17 cellular contexts compared by ENCODE assay signal in the genomic region with DNA sequence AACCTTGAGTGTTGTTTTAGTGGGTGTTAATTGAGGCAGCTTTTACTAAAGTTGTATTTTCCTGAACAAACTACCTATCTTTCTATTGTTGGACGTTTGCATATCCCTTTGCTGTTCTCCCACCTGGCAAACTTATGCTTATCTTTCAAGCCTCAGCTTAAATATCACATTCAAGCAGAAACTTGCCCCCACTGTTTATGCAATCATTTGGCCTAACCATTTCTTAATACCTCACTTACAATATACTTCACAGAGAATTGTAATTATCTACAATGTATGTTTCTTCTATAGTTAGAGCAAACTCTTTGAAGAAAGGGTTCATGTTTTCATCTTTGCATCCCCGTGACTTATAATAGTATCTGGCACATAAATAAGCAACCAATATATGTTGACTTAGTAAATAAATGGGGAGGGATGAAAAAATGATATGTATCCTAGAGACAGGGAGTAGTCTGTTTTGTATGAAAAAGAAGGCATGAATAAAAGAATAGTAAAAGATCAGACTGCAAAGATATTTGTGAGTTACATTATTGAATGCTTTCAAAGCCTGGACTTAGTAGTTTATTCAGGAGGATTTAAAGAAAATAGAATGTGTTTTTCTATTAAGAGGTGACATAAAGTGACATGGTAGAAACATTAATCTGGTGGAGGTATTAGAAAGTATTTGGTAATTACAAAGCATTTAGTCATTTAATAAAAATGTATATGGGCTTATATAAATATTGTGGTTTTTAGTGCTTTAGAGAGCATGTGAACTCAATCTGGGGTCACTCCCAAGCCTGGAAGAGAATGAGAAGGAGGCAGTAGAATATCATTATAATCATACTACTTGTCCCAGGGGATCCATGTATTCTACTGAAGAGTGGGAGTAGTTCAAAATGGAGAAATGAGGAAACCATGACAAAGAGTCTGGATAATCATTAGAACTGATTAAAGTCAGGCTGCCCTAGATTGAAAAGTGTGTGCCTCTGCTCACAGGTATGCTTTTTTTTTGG. TPM values are rescaled to one million over a fixed set of nuclear protein-coding genes. Genes with fewer than 3 reads are reported as not detected.
A peak's percentile ranks its signal among the peaks of the same experiment; 100 is the strongest.
DNase-seq lines count a peak whose midpoint lies in the region; TF ChIP-seq lines count a peak whose summit lies in the region.
"Had no signal": no experiment of that assay in that cellular context is flagged by ENCODE, and none has a peak within 500 bp of the region (broad histone marks: within the 10 kb centered on the region; RNA-seq: fewer than 3 reads in every experiment).

No MANE protein-coding gene starts in this region.

- H3K4me1 ChIP-seq in HEK293 (ENCODE audit: control insufficient read depth, insufficient read depth, low read length): peaks cover 5% of the 10 kb centered on the region; the same call in 1 of the 2 replicates
- peaks cover 12% of the 10 kb centered on the region for H3K4me1 ChIP-seq in fibroblast of lung (ENCODE audit: control insufficient read depth, extremely low read depth, insufficient read depth, low read length)

- peak overlapping the region; percentile 20 for H3K4me2 ChIP-seq in fibroblast of lung (ENCODE audit: extremely low read depth, insufficient read depth, low read length)

- no peaks in the 10 kb centered on the region for H3K79me2 ChIP-seq in fibroblast of lung (ENCODE audit: control insufficient read depth, insufficient read depth, low read length)

- no peaks in the 10 kb centered on the region for H3K36me3 ChIP-seq in HEK293 (ENCODE audit: control insufficient read depth in 2 of 2, insufficient read depth in 1 of 2, low read length in 2 of 2)
- no peaks in the 10 kb centered on the region for H3K36me3 ChIP-seq in fibroblast of lung (ENCODE audit: control insufficient read depth, insufficient read depth, low read length)
- H3K36me3 ChIP-seq: ovary had no signal

- peak; percentile 62 for DNase-seq in SW480 (ENCODE audit: low spot score)
- peak; percentile 88 to 94 for DNase-seq in fibroblast of lung (ENCODE audit: low read depth in 2 of 2)
- DNase-seq in smooth muscle cell of the brain vasculature (ENCODE audit: low read depth, low spot score): peak; percentile 68
- no peak for DNase-seq in stimulated activated CD8-positive, alpha-beta memory T cell treated with anti-CD3 and anti-CD28 coated beads, Interleukin-4, amount 100 ng/mL, for 48 hours
- no peak for DNase-seq in stimulated activated CD4-positive, alpha-beta T cell treated with anti-CD3 and anti-CD28 coated beads, Interleukin-2, amount 100 ng/mL, for 24 hours
- DNase-seq in iPS-NIHi7 (ENCODE audit: extremely low spot score): no peak
- DNase-seq: activated B cell treated with CpG ODN at 0.5 μM for 24 hours; activated CD8-positive, alpha-beta memory T cell treated with anti-CD3 and anti-CD28 coated beads for 24 hours; amygdala; CD8-positive, alpha-beta memory T cell; GF-D8; KBM-7; NCI-H1436 treated with DMSO at 0.1 percent for 48 hours; NCI-H510A treated with DMSO at 0.1 percent for 48 hours; ovary; substantia nigra had no signal

- H2AFZ ChIP-seq in fibroblast of lung (ENCODE audit: low read length): no peak overlapping the region

- H4K20me1 ChIP-seq in fibroblast of lung (ENCODE audit: control insufficient read depth, extremely low read depth, insufficient read depth, low read length): no peaks in the 10 kb centered on the region

- no peaks in the 10 kb centered on the region for H3K27me3 ChIP-seq in fibroblast of lung (ENCODE audit: control insufficient read depth, insufficient read depth, low read length)
- H3K27me3 ChIP-seq: ovary had no signal

- H3K4me3 ChIP-seq in HEK293 (ENCODE audit: low read depth, low read length) (no peak overlapping the region), fibroblast of lung (replicated peaks in 1 of 4; ENCODE audit: control extremely low read depth in 1 of 4, insufficient read depth in 1 of 4, low read depth in 3 of 4, low read length in 4 of 4) (peak overlapping the region in 1 of 4 experiments; percentile 51)
- H3K4me3 ChIP-seq: ovary had no signal

- H3K27ac ChIP-seq in HEK293 (ENCODE audit: extremely low read depth, low read depth, low read length): no peak overlapping the region
- H3K27ac ChIP-seq in fibroblast of lung (ENCODE audit: insufficient read depth, low read length): peak overlapping the region; percentile 85
- H3K27ac ChIP-seq: ovary had no signal

- POLR2A ChIA-PET in HEK293 (lab: Yijun Ruan, JAX): no interaction called here

- TF ChIP-seq CTCF in HEK293 (tag by site-specific recombination; IDR thresholded peaks at IDR 0.05) (no peak), fibroblast of lung (conservative IDR thresholded peaks at IDR 0.05 in 1 of 2, IDR thresholded peaks at IDR 0.05 in 1 of 2; ENCODE audit: low read depth in 1 of 2, low read length in 2 of 2) (no peak)

- CTCF ChIA-PET in HEK293 (lab: Yijun Ruan, JAX): interaction anchor here (1.2 kb wide), 2 partner anchors 144 to 148 kb away, joined by 3 read pairs; no protein-coding TSS in a partner anchor

- no peak overlapping the region for H3K9ac ChIP-seq in fibroblast of lung (ENCODE audit: insufficient read depth, low read length)

- H3K9me3 ChIP-seq in HEK293 (ENCODE audit: control insufficient read depth, insufficient read depth, low read depth, low read length): no peaks in the 10 kb centered on the region
- no peaks in the 10 kb centered on the region for H3K9me3 ChIP-seq in fibroblast of lung (ENCODE audit: control insufficient read depth, insufficient read depth, low read depth, low read length)
- H3K9me3 ChIP-seq: ovary had no signal

TF ChIP-seq in HEK293, 187 proteins besides CTCF, POLR2A, EP300 and RAD21:
- TF ChIP-seq ZNF548 (tag by site-specific recombination; IDR thresholded peaks at IDR 0.05): no peak
- no peak for TF ChIP-seq ZNF423 (tag by site-specific recombination; IDR thresholded peaks at IDR 0.05)
- TF ChIP-seq, protein P1, sequence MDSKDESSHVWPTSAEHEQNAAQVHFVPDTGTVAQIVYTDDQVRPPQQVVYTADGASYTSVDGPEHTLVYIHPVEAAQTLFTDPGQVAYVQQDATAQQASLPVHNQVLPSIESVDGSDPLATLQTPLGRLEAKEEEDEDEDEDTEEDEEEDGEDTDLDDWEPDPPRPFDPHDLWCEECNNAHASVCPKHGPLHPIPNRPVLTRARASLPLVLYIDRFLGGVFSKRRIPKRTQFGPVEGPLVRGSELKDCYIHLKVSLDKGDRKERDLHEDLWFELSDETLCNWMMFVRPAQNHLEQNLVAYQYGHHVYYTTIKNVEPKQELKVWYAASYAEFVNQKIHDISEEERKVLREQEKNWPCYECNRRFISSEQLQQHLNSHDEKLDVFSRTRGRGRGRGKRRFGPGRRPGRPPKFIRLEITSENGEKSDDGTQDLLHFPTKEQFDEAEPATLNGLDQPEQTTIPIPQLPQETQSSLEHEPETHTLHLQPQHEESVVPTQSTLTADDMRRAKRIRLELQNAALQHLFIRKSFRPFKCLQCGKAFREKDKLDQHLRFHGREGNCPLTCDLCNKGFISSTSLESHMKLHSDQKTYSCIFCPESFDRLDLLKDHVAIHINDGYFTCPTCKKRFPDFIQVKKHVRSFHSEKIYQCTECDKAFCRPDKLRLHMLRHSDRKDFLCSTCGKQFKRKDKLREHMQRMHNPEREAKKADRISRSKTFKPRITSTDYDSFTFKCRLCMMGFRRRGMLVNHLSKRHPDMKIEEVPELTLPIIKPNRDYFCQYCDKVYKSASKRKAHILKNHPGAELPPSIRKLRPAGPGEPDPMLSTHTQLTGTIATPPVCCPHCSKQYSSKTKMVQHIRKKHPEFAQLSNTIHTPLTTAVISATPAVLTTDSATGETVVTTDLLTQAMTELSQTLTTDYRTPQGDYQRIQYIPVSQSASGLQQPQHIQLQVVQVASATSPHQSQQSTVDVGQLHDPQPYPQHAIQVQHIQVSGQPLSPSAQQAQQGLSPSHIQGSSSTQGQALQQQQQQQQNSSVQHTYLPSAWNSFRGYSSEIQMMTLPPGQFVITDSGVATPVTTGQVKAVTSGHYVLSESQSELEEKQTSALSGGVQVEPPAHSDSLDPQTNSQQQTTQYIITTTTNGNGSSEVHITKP (tag by site-specific recombination; IDR thresholded peaks at IDR 0.05): peak; percentile 58; the same call in 1 of the 2 replicates

RNA-seq across cellular contexts. Expression of a gene that starts 60.0 kb away (rescaled TPM):
- 69.9 and 98.1 TPM in 2 replicates for total RNA-seq in fibroblast of lung
- 195 and 197 TPM in 2 replicates for polyA plus RNA-seq in fibroblast of lung
- polyA plus RNA-seq in fibroblast of lung (2012): 69.3 and 83.6 TPM in 2 replicates
- polyA minus RNA-seq in fibroblast of lung (ENCODE audit: low replicate concordance): 43.5 and 86.6 TPM in 2 replicates

Comparison
In these comparisons a context has a peak if more than half of its experiments do, and no peak if none do; other contexts are left out.
1. DNase-seq: peak in SW480 (single experiment), fibroblast of lung (2 of 2) and smooth muscle cell of the brain vasculature (single experiment); none in stimulated activated CD8-positive, alpha-beta memory T cell treated with anti-CD3 and anti-CD28 coated beads, Interleukin-4, amount 100 ng/mL, for 48 hours (single experiment), stimulated activated CD4-positive, alpha-beta T cell treated with anti-CD3 and anti-CD28 coated beads, Interleukin-2, amount 100 ng/mL, for 24 hours (0 of 2) and iPS-NIHi7 (single experiment).